ENCODE assay signal across 14 cellular contexts in genomic region chr22:30474683-30475424, GRCh38. TPM values are rescaled to one million over a fixed set of nuclear protein-coding genes. Genes with fewer than 3 reads are reported as not detected.
DNase-seq lines count a peak whose midpoint lies in the region; ATAC-seq and FAIRE-seq lines count a peak whose summit lies in the region.
"Had no signal": no experiment of that assay in that cellular context is flagged by ENCODE, and none has a peak within 500 bp of the region (broad histone marks: within the 10 kb centered on the region; RNA-seq: fewer than 3 reads in every experiment).

No MANE protein-coding gene starts in this region.

- FAIRE-seq in GM19239 (lab: Jason Lieb, UNC), result no peak

- POLR2A ChIA-PET in T-cell (lab: Charles Lee), result interaction anchor here (0.6 to 0.8 kb wide), 2 partner anchors 228 to 823 kb away, joined by 3 to 4 read pairs; no protein-coding TSS in a partner anchor

- H3K36me3 Mint-ChIP-seq in T-helper 2 cell treated with Interferon-gamma antibody and Interleukin-4, amounts not matched to agents 5 μg/mL and 100 μg/mL, for 36 hours (ENCODE audit: low read depth), result no peaks in the 10 kb centered on the region
- H3K36me3 Mint-ChIP-seq in T-cell, result no peaks in the 10 kb centered on the region
- H3K36me3 Mint-ChIP-seq in memory B cell, result no peaks in the 10 kb centered on the region
- H3K36me3 Mint-ChIP-seq: stimulated activated memory B cell treated with anti-CD40 and anti-IgM and Interleukin-4, amounts not matched to agents 10 μg/mL and 1 μg/mL and 100 μg/mL, for 72 hours had no signal

- H3K27me3 Mint-ChIP-seq in T-helper 2 cell treated with Interferon-gamma antibody and Interleukin-4, amounts not matched to agents 5 μg/mL and 100 μg/mL, for 36 hours (ENCODE audit: low read depth), result peaks cover 12% of the 10 kb centered on the region
- peaks cover 16 to 37% of the 10 kb centered on the region in 2 donors for H3K27me3 Mint-ChIP-seq in T-cell
- H3K27me3 Mint-ChIP-seq in memory B cell, result peaks cover 22% of the 10 kb centered on the region

- no peak overlapping the region for H3K27ac Mint-ChIP-seq in T-helper 2 cell treated with Interferon-gamma antibody and Interleukin-4, amounts not matched to agents 5 μg/mL and 100 μg/mL, for 36 hours
- H3K27ac Mint-ChIP-seq in T-cell, result no peak overlapping the region
- H3K27ac Mint-ChIP-seq in memory B cell, result no peak overlapping the region
- H3K27ac Mint-ChIP-seq: stimulated activated memory B cell treated with anti-CD40 and anti-IgM and Interleukin-4, amounts not matched to agents 10 μg/mL and 1 μg/mL and 100 μg/mL, for 72 hours had no signal

- no peaks in the 10 kb centered on the region for H3K9me3 Mint-ChIP-seq in T-helper 2 cell treated with Interferon-gamma antibody and Interleukin-4, amounts not matched to agents 5 μg/mL and 100 μg/mL, for 36 hours
- H3K9me3 Mint-ChIP-seq in T-cell (no peaks in the 10 kb centered on the region), memory B cell (no peaks in the 10 kb centered on the region)
- H3K9me3 Mint-ChIP-seq: activated T-cell treated with anti-CD3 and anti-CD28 coated beads, Interleukin-2, amount 50 U/mL, for 4 hours; stimulated activated memory B cell treated with anti-CD40 and anti-IgM and Interleukin-4, amounts not matched to agents 10 μg/mL and 1 μg/mL and 100 μg/mL, for 72 hours had no signal

- H3K4me3 Mint-ChIP-seq in T-helper 2 cell treated with Interferon-gamma antibody and Interleukin-4, amounts not matched to agents 5 μg/mL and 100 μg/mL, for 36 hours, result no peak overlapping the region
- H3K4me3 Mint-ChIP-seq in T-cell (no peak overlapping the region), memory B cell (no peak overlapping the region)
- H3K4me3 Mint-ChIP-seq: activated T-cell treated with anti-CD3 and anti-CD28 coated beads, Interleukin-2, amount 50 U/mL, for 4 hours; stimulated activated memory B cell treated with anti-CD40 and anti-IgM and Interleukin-4, amounts not matched to agents 10 μg/mL and 1 μg/mL and 100 μg/mL, for 72 hours had no signal

- ATAC-seq in T-cell (replicated peaks in 1 of 4) (peak in 1 of 4 experiments; percentile 81), memory B cell (ENCODE audit: low read depth) (peak; percentile 48)
- ATAC-seq: stimulated activated memory B cell treated with anti-CD40 and anti-IgM and Interleukin-4, amounts not matched to agents 10 μg/mL and 1 μg/mL and 100 μg/mL, for 72 hours had no signal

- H3K4me1 Mint-ChIP-seq in T-helper 2 cell treated with Interferon-gamma antibody and Interleukin-4, amounts not matched to agents 5 μg/mL and 100 μg/mL, for 36 hours (ENCODE audit: low read depth), result peaks cover 6% of the 10 kb centered on the region
- H3K4me1 Mint-ChIP-seq in T-cell (peaks cover 0 to 21% (median 8%) of the 10 kb centered on the region in 3 donors), memory B cell (no peaks in the 10 kb centered on the region)
- H3K4me1 Mint-ChIP-seq: stimulated activated memory B cell treated with anti-CD40 and anti-IgM and Interleukin-4, amounts not matched to agents 10 μg/mL and 1 μg/mL and 100 μg/mL, for 72 hours had no signal

- DNase-seq in T-helper 2 cell, result peak in 3 of 5 experiments; percentile 25 to 58 (median 36)
- DNase-seq in T-helper 2 cell treated with Interferon-gamma antibody and Interleukin-4, amounts not matched to agents 5 μg/mL and 100 μg/mL, for 36 hours (ENCODE audit: low spot score), result no peak
- DNase-seq in NCI-H128 (lab: John Stamatoyannopoulos, UW; ENCODE audit: unreplicated experiment), result peak; percentile 5
- DNase-seq in T-cell, result peak in 25 of 34 experiments; percentile 5 to 50 (median 21)
- DNase-seq in memory B cell (ENCODE audit: low spot score in 2 of 2), result no peak
- no peak for DNase-seq in SW 1271 (lab: John Stamatoyannopoulos, UW)
- DNase-seq in GM19239 (ENCODE audit: insufficient read length, low spot score), result no peak
- no peak for DNase-seq in AG08395 (ENCODE audit: low spot score)
- DNase-seq: activated T-cell treated with anti-CD3 and anti-CD28 coated beads, Interleukin-2, amount 50 U/mL, for 4 hours; SIG-M5; stimulated activated CD4-positive, alpha-beta T cell treated with anti-CD3 and anti-CD28 coated beads, Interleukin-2, amount 100 ng/mL, for 24 hours had no signal

- CTCF ChIA-PET in T-cell (lab: Charles Lee), result no interaction called here

RNA-seq across cellular contexts. Expression of gene SEC14L3, which starts 3.0 kb away (rescaled TPM):
- total RNA-seq in T-cell, result not detected
- total RNA-seq: activated T-cell treated with anti-CD3 and anti-CD28 coated beads, Interleukin-2, amount 50 U/mL, for 4 hours; hepatocyte; NCI-H460 had no signal

RNA-seq across cellular contexts. Expression of gene SEC14L4, which starts 30.6 kb away (rescaled TPM):
- under 1 TPM in 1 of 5 donors, not detected in 4; 0.10 TPM for total RNA-seq in T-cell
- total RNA-seq: hepatocyte had no signal

RNA-seq across cellular contexts. Expression of gene MTFP1, which starts 49.3 kb away (rescaled TPM):
- total RNA-seq in T-cell, result 10 to 100 TPM; 22.7 to 59.2 (median 29.4) TPM

Comparison
In these comparisons a context has a peak if more than half of its experiments do, and no peak if none do; other contexts are left out.
1. DNase-seq: peak in T-helper 2 cell (3 of 5), NCI-H128 (single experiment) and T-cell (25 of 34); none in T-helper 2 cell treated with Interferon-gamma antibody and Interleukin-4, amounts not matched to agents 5 μg/mL and 100 μg/mL, for 36 hours (single experiment), memory B cell (0 of 2), SW 1271 (0 of 2), GM19239 (single experiment) and AG08395 (single experiment).